Comparison of ENCODE assay signal across 1 cellular context in the genomic region with DNA sequence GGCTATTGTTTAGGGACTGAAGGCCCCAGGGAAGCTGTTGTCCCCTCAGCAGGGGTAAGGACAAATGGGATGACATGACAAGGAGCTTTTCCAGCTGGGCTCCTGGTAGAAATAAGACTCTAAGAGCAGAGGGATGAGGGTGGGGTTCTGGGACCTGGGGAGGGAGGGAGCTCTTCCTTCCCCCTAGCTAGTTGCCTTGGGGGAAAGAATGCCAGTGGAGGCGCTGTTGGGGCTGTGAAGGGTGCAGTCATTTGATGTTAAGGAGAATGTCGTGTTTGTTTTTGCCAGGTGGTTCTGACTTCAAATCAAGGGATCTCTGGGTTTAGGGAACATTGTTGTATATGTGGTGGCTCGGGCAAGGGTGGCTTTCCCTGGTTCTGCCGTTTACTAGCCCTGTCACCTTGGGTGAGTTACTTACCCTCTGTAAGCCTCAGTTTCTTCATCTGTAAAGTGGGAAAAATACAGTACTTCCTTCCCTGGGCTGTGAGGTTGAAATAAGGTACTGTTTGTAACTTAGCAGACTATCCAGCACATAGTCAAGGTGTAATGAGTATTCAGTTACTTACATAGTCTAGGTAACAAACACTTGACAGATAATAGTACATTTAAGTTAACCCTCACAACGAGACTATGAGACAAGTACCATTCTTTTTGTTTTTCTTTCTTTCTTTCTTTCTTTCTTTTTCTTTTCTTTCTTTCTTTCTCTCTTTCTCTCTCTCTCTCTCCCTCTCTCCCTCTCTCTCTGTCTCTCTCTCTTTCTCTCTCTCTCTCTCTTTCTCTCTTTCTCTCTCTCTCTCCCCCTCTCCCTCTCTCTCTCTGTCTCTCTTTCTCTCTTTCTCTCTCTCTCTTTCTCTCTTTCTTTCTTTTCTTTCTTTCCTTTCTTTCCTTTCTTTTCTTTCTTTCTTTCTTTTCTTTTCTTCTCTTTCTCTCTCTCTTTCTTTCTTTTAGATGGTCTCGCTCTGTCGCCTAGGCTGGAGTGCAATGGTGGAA.
TF ChIP-seq lines count a peak whose summit lies in the region.

No MANE protein-coding gene starts in this region.

TF ChIP-seq in IMR-90, 13 proteins besides CTCF, POLR2A, EP300 and RAD21:
- TF ChIP-seq, protein P1, sequence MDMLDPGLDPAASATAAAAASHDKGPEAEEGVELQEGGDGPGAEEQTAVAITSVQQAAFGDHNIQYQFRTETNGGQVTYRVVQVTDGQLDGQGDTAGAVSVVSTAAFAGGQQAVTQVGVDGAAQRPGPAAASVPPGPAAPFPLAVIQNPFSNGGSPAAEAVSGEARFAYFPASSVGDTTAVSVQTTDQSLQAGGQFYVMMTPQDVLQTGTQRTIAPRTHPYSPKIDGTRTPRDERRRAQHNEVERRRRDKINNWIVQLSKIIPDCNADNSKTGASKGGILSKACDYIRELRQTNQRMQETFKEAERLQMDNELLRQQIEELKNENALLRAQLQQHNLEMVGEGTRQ (IDR thresholded peaks at IDR 0.05; ENCODE audit: low read depth, low read length): no peak
- TF ChIP-seq FOS (IDR thresholded peaks at IDR 0.05; ENCODE audit: low read depth, low read length) (no peak), BHLHE40 (IDR thresholded peaks at IDR 0.05; ENCODE audit: low read depth, low read length) (no peak), NFE2L2 (IDR thresholded peaks at IDR 0.05; ENCODE audit: low read depth, low read length) (no peak), SMC3 (IDR thresholded peaks at IDR 0.05; ENCODE audit: low read depth, low read length) (no peak), MXI1 (IDR thresholded peaks at IDR 0.05; ENCODE audit: borderline replicate concordance, low read depth, low read length) (no peak), RFX5 (IDR thresholded peaks at IDR 0.05; ENCODE audit: low read depth, low read length) (no peak), CHD1 (IDR thresholded peaks at IDR 0.05; ENCODE audit: low read depth, low read length) (no peak), CEBPB (IDR thresholded peaks at IDR 0.05; ENCODE audit: low read depth, low read length) (no peak)
TF ChIP-seq in IMR-90: peak in this region for 0.
